Comparison of ENCODE assay signal across 13 cellular contexts in the genomic region with DNA sequence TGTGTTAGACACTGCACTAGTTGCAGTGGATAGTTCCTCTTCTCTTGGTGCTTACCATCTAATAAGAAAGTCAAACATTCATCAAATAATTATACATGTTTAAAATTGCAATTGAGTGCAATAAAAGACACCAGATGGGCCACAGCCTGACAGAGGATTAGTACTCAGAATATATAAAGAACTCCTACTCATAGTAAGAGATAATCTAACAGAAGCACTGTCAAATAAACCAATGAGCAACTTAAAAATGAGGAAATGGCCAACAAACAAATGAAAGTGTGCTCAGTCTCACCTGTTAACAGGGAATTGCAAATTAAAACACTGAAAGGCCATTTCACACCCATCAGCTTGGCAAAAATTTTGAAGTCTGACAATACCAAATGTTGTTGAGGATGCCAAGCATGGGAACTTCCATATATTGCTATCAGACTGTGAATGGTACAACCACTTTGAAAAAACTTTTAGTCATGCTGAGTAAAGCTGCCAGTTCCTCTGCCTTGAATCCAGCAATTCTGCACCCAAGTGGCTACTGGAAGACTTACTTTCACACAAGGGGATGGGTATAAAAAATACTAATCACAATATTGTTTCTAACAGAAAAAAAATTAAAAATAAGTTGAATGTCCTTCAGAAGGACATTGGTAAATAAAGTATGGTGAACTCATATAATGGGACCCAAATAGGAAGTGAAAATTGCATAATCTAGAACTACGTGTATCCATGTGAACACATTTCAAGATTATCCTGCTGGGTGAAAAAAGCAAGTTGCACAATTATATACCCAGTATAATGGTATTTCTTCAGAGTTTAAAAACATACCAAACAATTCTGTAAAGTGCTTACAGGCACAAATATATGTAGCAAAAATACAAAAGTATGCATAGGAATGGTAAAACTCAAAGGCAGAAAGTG. TPM values are rescaled to one million over a fixed set of nuclear protein-coding genes. Genes with fewer than 3 reads are reported as not detected.
DNase-seq lines count a peak whose midpoint lies in the region; FAIRE-seq and TF ChIP-seq lines count a peak whose summit lies in the region.
"Had no signal": no experiment of that assay in that cellular context is flagged by ENCODE, and none has a peak within 500 bp of the region (broad histone marks: within the 10 kb centered on the region; RNA-seq: fewer than 3 reads in every experiment).

No MANE protein-coding gene starts in this region.

- H3K4me3 Mint-ChIP-seq in activated CD4-positive, alpha-beta T cell treated with anti-CD3 and anti-CD28 coated beads, Interleukin-2, amount 10 ng/mL, durations not matched to agents 24 days and 14 days, result peak overlapping the region; percentile 35
- H3K4me3 Mint-ChIP-seq in astrocyte (ENCODE audit: unreplicated experiment) (no peak overlapping the region), neural progenitor cell (peak overlapping the region; percentile 54)

- H3K27me3 ChIP-seq in astrocyte (ENCODE audit: insufficient read depth, low read length) (no peaks in the 10 kb centered on the region), neural progenitor cell (peaks cover 40% of the 10 kb centered on the region)

- H3K79me2 ChIP-seq in astrocyte (ENCODE audit: insufficient read depth, low read length) (no peaks in the 10 kb centered on the region), neural progenitor cell (ENCODE audit: low read depth) (no peaks in the 10 kb centered on the region)

- no peaks in the 10 kb centered on the region for H3K36me3 ChIP-seq in astrocyte (ENCODE audit: insufficient read depth, low read length)
- H3K36me3 ChIP-seq in neural progenitor cell, result no peaks in the 10 kb centered on the region
- H3K36me3 ChIP-seq: tibial artery had no signal

- H4K20me1 ChIP-seq in astrocyte (ENCODE audit: insufficient read depth, low read length), result no peaks in the 10 kb centered on the region
- H4K20me1 ChIP-seq in neural progenitor cell (ENCODE audit: low read depth), result no peaks in the 10 kb centered on the region

- H3K9me3 ChIP-seq in astrocyte (ENCODE audit: insufficient read depth, low read depth, low read length), result no peaks in the 10 kb centered on the region
- H3K9me3 ChIP-seq in neural progenitor cell (ENCODE audit: low read depth), result no peaks in the 10 kb centered on the region
- H3K9me3 ChIP-seq: tibial artery had no signal

- no peak for FAIRE-seq in astrocyte (lab: Jason Lieb, UNC)
- FAIRE-seq: A204.1, colon had no signal

- H3K27ac ChIP-seq in astrocyte (ENCODE audit: low read depth, low read length) (no peak overlapping the region), neural progenitor cell (no peak overlapping the region)
- H3K27ac ChIP-seq: tibial artery had no signal

- peaks cover 28% of the 10 kb centered on the region for H3K4me1 ChIP-seq in astrocyte (ENCODE audit: insufficient read depth, low read length)
- H3K4me1 ChIP-seq in neural progenitor cell, result peaks cover 20% of the 10 kb centered on the region

- H3K4me3 ChIP-seq in astrocyte (ENCODE audit: insufficient read depth, low read depth, low read length) (no peak overlapping the region), neural progenitor cell (no peak overlapping the region)
- H3K4me3 ChIP-seq: tibial artery had no signal

- no peak overlapping the region for H3K27ac Mint-ChIP-seq in activated CD4-positive, alpha-beta T cell treated with anti-CD3 and anti-CD28 coated beads, Interleukin-2, amount 10 ng/mL, durations not matched to agents 24 days and 14 days
- H3K27ac Mint-ChIP-seq in astrocyte (ENCODE audit: unreplicated experiment) (peak overlapping the region; percentile 36), neural progenitor cell (no peak overlapping the region)

- H3F3A ChIP-seq in neural progenitor cell (ENCODE audit: low read depth), result peaks cover 49% of the 10 kb centered on the region

- intact Hi-C loops in activated CD4-positive, alpha-beta T cell treated with anti-CD3 and anti-CD28 coated beads, Interleukin-2, amount 10 ng/mL, durations not matched to agents 24 days and 14 days (cut with micrococcal nuclease), result loop anchor here (5.0 kb wide), 1 partner anchor 131 kb away; no protein-coding TSS in a partner anchor

- peaks cover 24% of the 10 kb centered on the region for H3K4me1 Mint-ChIP-seq in activated CD4-positive, alpha-beta T cell treated with anti-CD3 and anti-CD28 coated beads, Interleukin-2, amount 10 ng/mL, durations not matched to agents 24 days and 14 days
- H3K4me1 Mint-ChIP-seq in astrocyte (ENCODE audit: low read depth, unreplicated experiment), result peaks cover 22% of the 10 kb centered on the region
- peaks cover 34% of the 10 kb centered on the region for H3K4me1 Mint-ChIP-seq in neural progenitor cell

- no peak for DNase-seq in activated CD4-positive, alpha-beta T cell treated with anti-CD3 and anti-CD28 coated beads, Interleukin-2, amount 10 ng/mL, durations not matched to agents 24 days and 14 days
- no peak for DNase-seq in activated CD4-positive, alpha-beta T cell treated with anti-CD3 and anti-CD28 coated beads for 1 hour
- DNase-seq in MV-4-11 (lab: John Stamatoyannopoulos, UW) (peak; percentile 95), astrocyte (ENCODE audit: low read depth) (no peak), neural progenitor cell (ENCODE audit: low spot score) (no peak), amniotic stem cell (lab: John Stamatoyannopoulos, UW) (no peak), activated gamma-delta T cell treated with Interleukin-2 at 50 U/mL for 16 hours (no peak), NCI-H2227 (lab: John Stamatoyannopoulos, UW; ENCODE audit: unreplicated experiment) (no peak)
- DNase-seq: activated effector memory CD4-positive, alpha-beta T cell treated with Interleukin-2 at 50 U/mL for 16 hours; immature natural killer cell had no signal

- H2AFZ ChIP-seq in astrocyte (ENCODE audit: low read depth, low read length) (no peak overlapping the region), neural progenitor cell (replicated peaks) (no peak overlapping the region)

- no peaks in the 10 kb centered on the region for H3K36me3 Mint-ChIP-seq in activated CD4-positive, alpha-beta T cell treated with anti-CD3 and anti-CD28 coated beads, Interleukin-2, amount 10 ng/mL, durations not matched to agents 24 days and 14 days (ENCODE audit: low read depth)
- H3K36me3 Mint-ChIP-seq in astrocyte (ENCODE audit: low read depth, unreplicated experiment), result no peaks in the 10 kb centered on the region
- H3K36me3 Mint-ChIP-seq in neural progenitor cell, result no peaks in the 10 kb centered on the region
- H3K36me3 Mint-ChIP-seq: immature natural killer cell had no signal

- H3K4me2 ChIP-seq in astrocyte (ENCODE audit: low read length) (no peak overlapping the region), neural progenitor cell (no peak overlapping the region)

- TF ChIP-seq CTCF in astrocyte (IDR thresholded peaks at IDR 0.05; ENCODE audit: insufficient read depth, low read depth, low read length), result no peak
- no peak for TF ChIP-seq CTCF in neural progenitor cell (IDR thresholded peaks at IDR 0.05)

- H3K27me3 Mint-ChIP-seq in activated CD4-positive, alpha-beta T cell treated with anti-CD3 and anti-CD28 coated beads, Interleukin-2, amount 10 ng/mL, durations not matched to agents 24 days and 14 days, result peaks cover 33% of the 10 kb centered on the region
- no peaks in the 10 kb centered on the region for H3K27me3 Mint-ChIP-seq in astrocyte (ENCODE audit: low read depth, unreplicated experiment)
- peaks cover 25% of the 10 kb centered on the region for H3K27me3 Mint-ChIP-seq in neural progenitor cell (ENCODE audit: insufficient read depth, low read depth)

- H3K9me3 Mint-ChIP-seq in activated CD4-positive, alpha-beta T cell treated with anti-CD3 and anti-CD28 coated beads, Interleukin-2, amount 10 ng/mL, durations not matched to agents 24 days and 14 days, result no peaks in the 10 kb centered on the region
- H3K9me3 Mint-ChIP-seq in astrocyte (ENCODE audit: unreplicated experiment), result no peaks in the 10 kb centered on the region
- peaks cover 3% of the 10 kb centered on the region for H3K9me3 Mint-ChIP-seq in neural progenitor cell

- no peak overlapping the region for H3K9ac ChIP-seq in astrocyte (ENCODE audit: low read length)
- no peak overlapping the region for H3K9ac ChIP-seq in neural progenitor cell

RNA-seq across cellular contexts. Expression of a gene that starts 41.4 kb away (rescaled TPM):
- total RNA-seq in activated CD4-positive, alpha-beta T cell treated with anti-CD3 and anti-CD28 coated beads, Interleukin-2, amount 10 ng/mL, durations not matched to agents 24 days and 14 days, result 0.09 and 0.17 TPM in 2 replicates
- 324 and 399 TPM in 2 replicates for total RNA-seq in astrocyte
- total RNA-seq in neural progenitor cell (ENCODE audit: low replicate concordance), result 0.43 and 1.7 TPM in 2 replicates

Comparison
In these comparisons a context has a peak if more than half of its experiments do, and no peak if none do; other contexts are left out.
1. RNA of a gene that starts 41.4 kb away (total RNA-seq): 324 to 399 TPM in astrocyte; 0.43 to 1.7 TPM in neural progenitor cell and 0.09 to 0.17 TPM in activated CD4-positive, alpha-beta T cell treated with anti-CD3 and anti-CD28 coated beads, Interleukin-2, amount 10 ng/mL, durations not matched to agents 24 days and 14 days; every median in the first group is over 100 times any median in the second.